In genomic region chr1:242966892-242967291, GRCh38 we compare ENCODE assay signal across 27 cellular contexts.
"Had no signal": no experiment of that assay in that cellular context is flagged by ENCODE, and none has a peak within 500 bp of the region (broad histone marks: within the 10 kb centered on the region; RNA-seq: fewer than 3 reads in every experiment).

No MANE protein-coding gene starts in this region.

- H3K4me3 ChIP-seq: stomach, suprapubic skin, testis, thoracic aorta, thyroid gland, tibial artery, tibial nerve, transverse colon, upper lobe of left lung, upper lobe of right lung, uterus, vagina had no signal

- H3K4me1 ChIP-seq: stomach, suprapubic skin, testis, thyroid gland, tibial artery, tibial nerve, transverse colon, upper lobe of left lung, upper lobe of right lung, uterus, vagina had no signal

- H3K27me3 ChIP-seq: stomach, suprapubic skin, testis, thyroid gland, tibial artery, tibial nerve, transverse colon, upper lobe of left lung, upper lobe of right lung, uterus, vagina had no signal

- H3K27ac ChIP-seq: stomach, suprapubic skin, testis, thoracic aorta, thyroid gland, tibial artery, tibial nerve, transverse colon, upper lobe of left lung, upper lobe of right lung, uterus, vagina had no signal

- H3K9me3 ChIP-seq: suprapubic skin, testis, thoracic aorta, thyroid gland, tibial artery, upper lobe of right lung, uterus, vagina had no signal

- FAIRE-seq: urothelium cell line had no signal

- H3K36me3 ChIP-seq: stomach, suprapubic skin, thoracic aorta, thyroid gland, tibial artery, tibial nerve, transverse colon, upper lobe of left lung, upper lobe of right lung, uterus, vagina had no signal

- DNase-seq: stimulated activated CD4-positive, alpha-beta T cell treated with anti-CD3 and anti-CD28 coated beads, Interleukin-2, amount 100 ng/mL, for 48 hours; stimulated activated CD4-positive, alpha-beta T cell treated with anti-CD3 and anti-CD28 coated beads, Interleukin-4, amount 100 ng/mL, for 1 hour; stimulated activated CD4-positive, alpha-beta T cell treated with anti-CD3 and anti-CD28 coated beads, Interleukin-4, amount 100 ng/mL, for 24 hours; stimulated activated CD4-positive, alpha-beta T cell treated with anti-CD3 and anti-CD28 coated beads, Interleukin-4, amount 100 ng/mL, for 4 hours; stimulated activated CD8-positive, alpha-beta memory T cell treated with anti-CD3 and anti-CD28 coated beads, Interleukin-4, amount 100 ng/mL, for 48 hours; stimulated activated naive B cell treated with anti-CD40 and anti-IgM and Interleukin-4, amounts not matched to agents 10 μg/mL and 1 μg/mL and 100 μg/mL, for 72 hours; stimulated activated naive CD4-positive, alpha-beta T cell; stimulated activated naive CD4-positive, alpha-beta T cell treated with Interleukin-2 at 50 U/mL for 16 hours; stimulated activated naive CD8-positive, alpha-beta T cell treated with anti-CD3 and anti-CD28 coated beads, Interleukin-15, amount 100 ng/mL, for 72 hours; stimulated activated naive CD8-positive, alpha-beta T cell treated with anti-CD3 and anti-CD28 coated beads, Interleukin-15, Interleukin-2, amounts not matched to agents 100 U/mL and 50 U/mL, for 24 hours; stomach; substantia nigra; testis; thyroid gland; tibial artery; transverse colon; trophoblast cell; upper lobe of left lung; upper lobe of right lung; uterus had no signal

- ATAC-seq: stimulated activated effector memory CD8-positive, alpha-beta T cell treated with anti-CD3 and anti-CD28 coated beads, Interleukin-12 subunit alpha, Interleukin-12 subunit beta, amount 100 ng/mL, for 72 hours; stimulated activated memory B cell treated with anti-CD40 and anti-IgM and Interleukin-4, amounts not matched to agents 10 μg/mL and 1 μg/mL and 100 μg/mL, for 72 hours; stimulated activated naive B cell treated with anti-CD40 and anti-IgM and Interleukin-4, amounts not matched to agents 10 μg/mL and 1 μg/mL and 100 μg/mL, for 72 hours; stimulated activated naive CD8-positive, alpha-beta T cell treated with anti-CD3 and anti-CD28 coated beads, Interleukin-15, amount 100 ng/mL, for 72 hours; stimulated activated naive CD8-positive, alpha-beta T cell treated with anti-CD3 and anti-CD28 coated beads, Interleukin-15, Interleukin-2, amounts not matched to agents 100 U/mL and 50 U/mL, for 24 hours; upper lobe of right lung had no signal
